2 cellular contexts compared by ENCODE assay signal in the genomic region with DNA sequence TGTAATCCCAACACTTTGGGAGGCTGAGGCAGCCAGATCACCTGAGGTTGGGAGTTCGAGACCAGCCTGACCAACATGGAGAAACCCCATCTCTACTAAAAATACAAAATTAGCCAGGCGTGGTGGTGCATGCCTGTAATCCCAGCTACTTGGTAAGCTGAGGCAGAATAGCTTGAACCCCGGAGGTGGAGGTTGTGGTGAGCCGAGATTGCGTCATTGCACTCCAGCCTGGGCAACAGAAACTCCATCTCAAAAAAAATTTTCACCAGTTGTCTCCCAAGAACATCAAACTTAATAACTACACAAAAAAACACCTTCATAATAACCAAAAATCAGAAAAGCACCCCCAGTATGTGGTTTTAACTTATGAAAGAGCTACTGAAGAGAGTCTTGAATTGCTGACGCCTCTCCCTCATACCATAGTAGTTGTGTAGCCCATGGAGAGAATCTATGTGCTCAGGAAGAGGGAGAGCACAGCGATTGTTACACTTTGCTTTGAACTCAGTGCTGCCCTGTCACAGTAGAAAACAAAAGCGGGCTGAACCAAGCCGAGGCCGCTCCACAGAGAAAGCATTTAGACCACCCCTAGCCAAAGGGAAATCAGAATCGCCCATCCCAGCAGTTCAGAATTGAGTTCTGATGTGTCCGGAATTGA.
TF ChIP-seq lines count a peak whose summit lies in the region.

No MANE protein-coding gene starts in this region.

TF ChIP-seq in IMR-90, 13 proteins besides CTCF, POLR2A, EP300 and RAD21:
- TF ChIP-seq MAFK (IDR thresholded peaks at IDR 0.05; ENCODE audit: low read depth, low read length) (no peak), CEBPB (IDR thresholded peaks at IDR 0.05; ENCODE audit: low read depth, low read length) (0 out of 2 replicates have a peak, but pooled peaks have one; percentile 13)

TF ChIP-seq in H1, 55 proteins besides CTCF, POLR2A, EP300 and RAD21:
- TF ChIP-seq HDAC2 (IDR thresholded peaks at IDR 0.05; ENCODE audit: borderline replicate concordance in 1 of 2, low read depth in 2 of 2, low read length in 2 of 2) = no peak
- no peak for TF ChIP-seq YY1 (IDR thresholded peaks at IDR 0.05; ENCODE audit: low read depth, low read length)
- no peak for TF ChIP-seq RXRA (IDR thresholded peaks at IDR 0.05; ENCODE audit: insufficient read depth, low read depth, low read length)
- no peak for TF ChIP-seq TAF7 (optimal IDR thresholded peaks at IDR 0.05; ENCODE audit: borderline replicate concordance, low read depth, low read length)
- no peak for TF ChIP-seq ZNF274 (IDR thresholded peaks at IDR 0.05; ENCODE audit: borderline replicate concordance, extremely low read depth, low read length)
- no peak for TF ChIP-seq SIRT6 (IDR thresholded peaks at IDR 0.05; ENCODE audit: low read length)
- TF ChIP-seq KDM1A (IDR thresholded peaks at IDR 0.05; ENCODE audit: borderline replicate concordance, low read length) = no peak
- TF ChIP-seq RFX5 (IDR thresholded peaks at IDR 0.05; ENCODE audit: borderline replicate concordance, low read depth, low read length) = no peak
- no peak for TF ChIP-seq BCL11A (IDR thresholded peaks at IDR 0.05; ENCODE audit: low read depth in 2 of 2, low read length in 2 of 2)
- no peak for TF ChIP-seq BACH1 (IDR thresholded peaks at IDR 0.05; ENCODE audit: low read length)
TF ChIP-seq in H1: peak in this region for 0.
